8 cellular contexts compared by ENCODE assay signal in genomic region chr17:68398731-68399637, GRCh38. TPM values are rescaled to one million over a fixed set of nuclear protein-coding genes. Genes with fewer than 3 reads are reported as not detected.
DNase-seq lines count a peak whose midpoint lies in the region; ATAC-seq, FAIRE-seq and TF ChIP-seq lines count a peak whose summit lies in the region.

No MANE protein-coding gene starts in this region.

- POLR2A ChIA-PET in activated naive CD8-positive, alpha-beta T cell treated with anti-CD3 and anti-CD28 coated beads, Interleukin-2, amount 10 ng/mL, durations not matched to agents 7 days and 5 days (lab: Charles Lee) = interaction anchor here (0.8 to 5.3 kb wide), 19 partner anchors 15 to 193 kb away, joined by 3 to 63 read pairs (median 7); partner anchors contain the start of genes AMZ2, ARSG, SLC16A6 and WIPI1

- H3K36me3 Mint-ChIP-seq in activated naive CD8-positive, alpha-beta T cell treated with anti-CD3 and anti-CD28 coated beads, Interleukin-2, amount 10 ng/mL, durations not matched to agents 7 days and 5 days = peaks cover 14% of the 10 kb centered on the region

- ATAC-seq in GM19324 (IDR thresholded peaks at IDR 0.05; ENCODE audit: low FRiP score, unreplicated experiment) (peak; percentile 80), HG03439 (IDR thresholded peaks at IDR 0.05; ENCODE audit: unreplicated experiment) (peak; percentile 81), left ventricle myocardium superior (peak; percentile 86)
- peak; percentile 79 for ATAC-seq in activated naive CD8-positive, alpha-beta T cell treated with anti-CD3 and anti-CD28 coated beads, Interleukin-2, amount 10 ng/mL, durations not matched to agents 7 days and 5 days (ENCODE audit: low read depth)

- TF ChIP-seq CTCF in D721Med (IDR thresholded peaks at IDR 0.05; ENCODE audit: insufficient read depth, missing control alignments) = peak; percentile 57

- H3K27ac Mint-ChIP-seq in activated naive CD8-positive, alpha-beta T cell treated with anti-CD3 and anti-CD28 coated beads, Interleukin-2, amount 10 ng/mL, durations not matched to agents 7 days and 5 days = peak overlapping the region; percentile 94

- no peak overlapping the region for H3K4me3 ChIP-seq in skeletal muscle cell (ENCODE audit: low read depth, low read length)

- H3K4me1 Mint-ChIP-seq in activated naive CD8-positive, alpha-beta T cell treated with anti-CD3 and anti-CD28 coated beads, Interleukin-2, amount 10 ng/mL, durations not matched to agents 7 days and 5 days = peaks cover 26% of the 10 kb centered on the region

- H3K4me3 Mint-ChIP-seq in activated naive CD8-positive, alpha-beta T cell treated with anti-CD3 and anti-CD28 coated beads, Interleukin-2, amount 10 ng/mL, durations not matched to agents 7 days and 5 days = peak overlapping the region; percentile 65

- peaks cover 3% of the 10 kb centered on the region for H3K9me3 Mint-ChIP-seq in activated naive CD8-positive, alpha-beta T cell treated with anti-CD3 and anti-CD28 coated beads, Interleukin-2, amount 10 ng/mL, durations not matched to agents 7 days and 5 days

- no peaks in the 10 kb centered on the region for H3K27me3 Mint-ChIP-seq in activated naive CD8-positive, alpha-beta T cell treated with anti-CD3 and anti-CD28 coated beads, Interleukin-2, amount 10 ng/mL, durations not matched to agents 7 days and 5 days

- FAIRE-seq in D721Med (lab: Jason Lieb, UNC) = no peak

- intact Hi-C loops in left ventricle myocardium superior (cut with micrococcal nuclease) = no loop called here

- peak; percentile 34 for DNase-seq in D721Med (ENCODE audit: insufficient read length, low spot score)
- DNase-seq in NOMO-1 (lab: John Stamatoyannopoulos, UW; ENCODE audit: unreplicated experiment in 2 of 2) = peak; percentile 61 to 72
- DNase-seq in activated naive CD8-positive, alpha-beta T cell treated with anti-CD3 and anti-CD28 coated beads, Interleukin-2, amount 10 ng/mL, durations not matched to agents 7 days and 5 days = peak; percentile 52
- DNase-seq in left ventricle myocardium superior = peak; percentile 66
- peak; percentile 49 for DNase-seq in skeletal muscle cell (ENCODE audit: low read depth)
- no peak for DNase-seq in effector CD4-positive, alpha-beta T cell

RNA-seq across cellular contexts. Expression of gene WIPI1, which starts 58.3 kb away (rescaled TPM):
- total RNA-seq in activated naive CD8-positive, alpha-beta T cell treated with anti-CD3 and anti-CD28 coated beads, Interleukin-2, amount 10 ng/mL, durations not matched to agents 7 days and 5 days = 10 to 100 TPM; 29.7 to 34.8 TPM
- 66.1 TPM for total RNA-seq in left ventricle myocardium superior
